In genomic region chr7:150375662-150376521, GRCh38 we compare ENCODE assay signal across 1 cellular context.
TF ChIP-seq lines count a peak whose summit lies in the region.

No MANE protein-coding gene starts in this region.

TF ChIP-seq in GM12878, 131 proteins besides CTCF, POLR2A, EP300 and RAD21 (continues in another document):
- TF ChIP-seq MLLT1 (IDR thresholded peaks at IDR 0.05) (no peak; the same call in 1 of the 2 replicates), SKIL (IDR thresholded peaks at IDR 0.05; ENCODE audit: low read depth, poor library complexity, severe bottlenecking) (peak; percentile 53), GATAD2B (conservative IDR thresholded peaks at IDR 0.05; ENCODE audit: low read depth) (no peak), SPI1 (IDR thresholded peaks at IDR 0.05; ENCODE audit: borderline replicate concordance, insufficient read depth, low read depth, low read length) (no peak), POLR2AphosphoS2 (IDR thresholded peaks at IDR 0.05; ENCODE audit: low read depth, low read length) (0 out of 2 replicates have a peak, but pooled peaks have one; percentile 42), NBN (IDR thresholded peaks at IDR 0.05) (0 out of 2 replicates have a peak, but pooled peaks have one; percentile 6), CBFB (IDR thresholded peaks at IDR 0.05; ENCODE audit: low read depth) (no peak), NKRF (conservative IDR thresholded peaks at IDR 0.05) (peak; percentile 44; the same call in 1 of the 2 replicates), NRF1 (conservative IDR thresholded peaks at IDR 0.05; ENCODE audit: low read depth, low read length) (no peak), ZNF622 (IDR thresholded peaks at IDR 0.05) (no peak), CBX3 (IDR thresholded peaks at IDR 0.05; ENCODE audit: borderline replicate concordance, low read depth) (no peak), RCOR1 (conservative IDR thresholded peaks at IDR 0.05; ENCODE audit: low read depth, low read length) (no peak), ZNF24 (IDR thresholded peaks at IDR 0.05) (no peak), CUX1 (IDR thresholded peaks at IDR 0.05; ENCODE audit: insufficient replicate concordance, low read depth, low read length) (no peak), BMI1 (IDR thresholded peaks at IDR 0.05; ENCODE audit: borderline replicate concordance) (no peak), SIX5 (IDR thresholded peaks at IDR 0.05; ENCODE audit: low read depth, low read length, severe bottlenecking) (no peak), ETV6 (conservative IDR thresholded peaks at IDR 0.05 in 1 of 2, IDR thresholded peaks at IDR 0.05 in 1 of 2; ENCODE audit: borderline replicate concordance in 1 of 2, low read depth in 1 of 2) (no peak), SRF (IDR thresholded peaks at IDR 0.05; ENCODE audit: low read depth in 2 of 2, low read length in 2 of 2) (no peak), CREB1 (IDR thresholded peaks at IDR 0.05; ENCODE audit: low read depth) (no peak), BCL11A (IDR thresholded peaks at IDR 0.05; ENCODE audit: low read depth, low read length) (no peak), ASH2L (IDR thresholded peaks at IDR 0.05; ENCODE audit: borderline replicate concordance, low read depth) (no peak), WRNIP1 (IDR thresholded peaks at IDR 0.05; ENCODE audit: borderline replicate concordance, low read depth, low read length) (no peak), POLR2AphosphoS5 (IDR thresholded peaks at IDR 0.05; ENCODE audit: low read length) (peak; percentile 43), BRCA1 (IDR thresholded peaks at IDR 0.05; ENCODE audit: low read depth, low read length) (no peak), ATF2 (IDR thresholded peaks at IDR 0.05; ENCODE audit: low read length) (peak; percentile 35; the same call in 1 of the 2 replicates), MTA3 (IDR thresholded peaks at IDR 0.05; ENCODE audit: borderline replicate concordance, low read length) (peak; percentile 53; the same call in 1 of the 2 replicates), ZNF384 (IDR thresholded peaks at IDR 0.05; ENCODE audit: borderline replicate concordance, low read depth, low read length) (no peak), TBL1XR1 (IDR thresholded peaks at IDR 0.05; ENCODE audit: low read depth, low read length) (peak; percentile 52; the same call in 1 of the 2 replicates), PAX8 (IDR thresholded peaks at IDR 0.05) (no peak), ATF7 (IDR thresholded peaks at IDR 0.05; ENCODE audit: low read depth) (peak; percentile 54), BHLHE40 (IDR thresholded peaks at IDR 0.05; ENCODE audit: borderline replicate concordance in 1 of 2, low read depth in 2 of 2, low read length in 1 of 2) (peak; percentile 17 to 53; a peak in 2 of 4 replicates), ZBTB11 (CRISPR knock-in tag; IDR thresholded peaks at IDR 0.05) (no peak), HCFC1 (IDR thresholded peaks at IDR 0.05; ENCODE audit: low read length) (no peak), IRF5 (IDR thresholded peaks at IDR 0.05; ENCODE audit: borderline replicate concordance) (no peak), USF2 (IDR thresholded peaks at IDR 0.05; ENCODE audit: borderline replicate concordance, low read depth, low read length) (no peak), NR2F1 (conservative IDR thresholded peaks at IDR 0.05) (no peak), TCF3 (IDR thresholded peaks at IDR 0.05; ENCODE audit: borderline replicate concordance, insufficient read depth, low read depth, low read length) (no peak), MTA2 (IDR thresholded peaks at IDR 0.05; ENCODE audit: low read depth) (peak; percentile 65), PKNOX1 (IDR thresholded peaks at IDR 0.05) (peak; percentile 89), HDAC6 (IDR thresholded peaks at IDR 0.05; ENCODE audit: unreplicated experiment) (no peak), ZSCAN29 (IDR thresholded peaks at IDR 0.05) (no peak), PML (IDR thresholded peaks at IDR 0.05; ENCODE audit: low read length) (peak; percentile 64; the same call in 1 of the 2 replicates), DPF2 (IDR thresholded peaks at IDR 0.05) (no peak; the same call in 1 of the 2 replicates), KAT2A (conservative IDR thresholded peaks at IDR 0.05; ENCODE audit: control insufficient read depth, low read depth, low read length) (no peak), IKZF1 (conservative IDR thresholded peaks at IDR 0.05) (peak; percentile 55; the same call in 1 of the 2 replicates)
